ENCODE assay signal across 17 cellular contexts in genomic region chr17:68534714-68535113, GRCh38.
"Had no signal": no experiment of that assay in that cellular context is flagged by ENCODE, and none has a peak within 500 bp of the region (broad histone marks: within the 10 kb centered on the region; RNA-seq: fewer than 3 reads in every experiment).

No MANE protein-coding gene starts in this region.

- H3K4me3 ChIP-seq: spleen, thoracic aorta, vagina had no signal

- DNase-seq: activated CD4-positive, alpha-beta T cell treated with anti-CD3 and anti-CD28 coated beads, Interleukin-2, amount 10 ng/mL, durations not matched to agents 24 days and 14 days; activated CD8-positive, alpha-beta memory T cell treated with anti-CD3 and anti-CD28 coated beads, Interleukin-2, amount 50 U/mL, for 4 hours; activated gamma-delta T cell treated with Interleukin-2 at 50 U/mL for 16 hours; amygdala; effector CD4-positive, alpha-beta T cell; hypothalamus; spleen; stimulated activated CD4-positive, alpha-beta T cell treated with anti-CD3 and anti-CD28 coated beads, Interleukin-4, amount 100 ng/mL, for 1 hour; stimulated activated naive CD4-positive, alpha-beta T cell had no signal

- ATAC-seq: SK-N-SH treated with all-trans-retinoic acid at 6 μM for 48 hours had no signal

- H3K27ac Mint-ChIP-seq: activated CD4-positive, alpha-beta T cell treated with anti-CD3 and anti-CD28 coated beads, Interleukin-2, amount 10 ng/mL, durations not matched to agents 24 days and 14 days; activated naive CD8-positive, alpha-beta T cell; memory B cell; type B pancreatic cell had no signal

- H3K27me3 Mint-ChIP-seq: activated CD4-positive, alpha-beta T cell treated with anti-CD3 and anti-CD28 coated beads, Interleukin-2, amount 10 ng/mL, durations not matched to agents 24 days and 14 days; activated naive CD8-positive, alpha-beta T cell; memory B cell; type B pancreatic cell had no signal

- H3K4me1 Mint-ChIP-seq: neural crest cell had no signal

- H3K9me3 ChIP-seq: spleen, thoracic aorta, vagina had no signal

- H3K27ac ChIP-seq: spleen, thoracic aorta, vagina, VCaP had no signal

- H3K4me3 Mint-ChIP-seq: activated CD4-positive, alpha-beta T cell treated with anti-CD3 and anti-CD28 coated beads, Interleukin-2, amount 10 ng/mL, durations not matched to agents 24 days and 14 days; activated naive CD8-positive, alpha-beta T cell; memory B cell; neural crest cell; type B pancreatic cell had no signal

- H3K9me3 Mint-ChIP-seq: activated CD4-positive, alpha-beta T cell treated with anti-CD3 and anti-CD28 coated beads, Interleukin-2, amount 10 ng/mL, durations not matched to agents 24 days and 14 days; memory B cell; neural crest cell; type B pancreatic cell had no signal

- H3K27me3 ChIP-seq: spleen, vagina had no signal
